Comparison of ENCODE assay signal across 8 cellular contexts in the genomic region with DNA sequence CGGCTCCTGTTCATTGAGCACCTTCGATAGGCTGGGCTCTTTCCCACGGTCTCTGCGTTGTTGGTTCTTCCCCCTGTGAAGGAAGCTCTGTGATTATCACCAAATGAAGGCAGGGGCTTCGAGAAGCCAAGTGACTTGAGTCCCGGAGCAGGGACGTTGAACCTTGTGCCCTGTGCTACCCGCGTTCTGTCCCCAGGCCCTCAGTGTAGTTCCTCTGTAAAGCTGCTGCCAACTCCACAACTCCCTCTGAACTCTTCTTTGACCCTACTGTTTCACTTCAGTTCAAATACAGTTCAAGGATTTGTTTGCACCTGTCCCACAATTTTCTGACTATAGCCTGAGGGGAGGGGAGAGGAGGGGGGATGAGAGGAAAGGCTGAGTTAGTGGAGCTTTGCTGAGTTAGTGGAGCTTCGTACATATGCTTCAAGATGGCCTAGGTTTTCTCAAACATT. TPM values are rescaled to one million over a fixed set of nuclear protein-coding genes. Genes with fewer than 3 reads are reported as not detected.
A peak's percentile ranks its signal among the peaks of the same experiment; 100 is the strongest.
DNase-seq lines count a peak whose midpoint lies in the region; ATAC-seq lines count a peak whose summit lies in the region.

No MANE protein-coding gene starts in this region.

- peak overlapping the region; percentile 91 for H3K27ac Mint-ChIP-seq in stimulated activated naive CD8-positive, alpha-beta T cell treated with anti-CD3 and anti-CD28 coated beads, Interleukin-15, Interleukin-2, amounts not matched to agents 100 ng/mL and 50 ng/mL, for 24 hours
- peak overlapping the region; percentile 95 for H3K27ac Mint-ChIP-seq in T-helper 17 cell

- H3K9me3 ChIP-seq in T-helper 17 cell (ENCODE audit: control insufficient read depth, low read length, poor library complexity, severe bottlenecking) = no peaks in the 10 kb centered on the region

- H3K4me1 Mint-ChIP-seq in stimulated activated naive CD8-positive, alpha-beta T cell treated with anti-CD3 and anti-CD28 coated beads, Interleukin-15, Interleukin-2, amounts not matched to agents 100 ng/mL and 50 ng/mL, for 24 hours (ENCODE audit: low read depth) = peaks cover 15% of the 10 kb centered on the region
- H3K4me1 Mint-ChIP-seq in T-helper 17 cell = peaks cover 9% of the 10 kb centered on the region

- no peak for ATAC-seq in stimulated activated naive CD8-positive, alpha-beta T cell treated with anti-CD3 and anti-CD28 coated beads, Interleukin-15, Interleukin-2, amounts not matched to agents 100 U/mL and 50 U/mL, for 24 hours
- ATAC-seq in T-helper 17 cell = no peak
- peak; percentile 1 for ATAC-seq in Right ventricle myocardium superior (ENCODE audit: poor library complexity)
- ATAC-seq in GM19455 (IDR thresholded peaks at IDR 0.05; ENCODE audit: unreplicated experiment) = no peak
- no peak for ATAC-seq in GM19467 (IDR thresholded peaks at IDR 0.05; ENCODE audit: unreplicated experiment)

- peaks cover 17% of the 10 kb centered on the region for H3K36me3 Mint-ChIP-seq in stimulated activated naive CD8-positive, alpha-beta T cell treated with anti-CD3 and anti-CD28 coated beads, Interleukin-15, Interleukin-2, amounts not matched to agents 100 ng/mL and 50 ng/mL, for 24 hours (ENCODE audit: low read depth)
- no peaks in the 10 kb centered on the region for H3K36me3 Mint-ChIP-seq in T-helper 17 cell (ENCODE audit: low read depth)

- peak overlapping the region; percentile 85 for H3K4me3 Mint-ChIP-seq in stimulated activated naive CD8-positive, alpha-beta T cell treated with anti-CD3 and anti-CD28 coated beads, Interleukin-15, Interleukin-2, amounts not matched to agents 100 ng/mL and 50 ng/mL, for 24 hours
- peak overlapping the region; percentile 93 for H3K4me3 Mint-ChIP-seq in T-helper 17 cell

- no peaks in the 10 kb centered on the region for H3K9me3 Mint-ChIP-seq in stimulated activated naive CD8-positive, alpha-beta T cell treated with anti-CD3 and anti-CD28 coated beads, Interleukin-15, Interleukin-2, amounts not matched to agents 100 ng/mL and 50 ng/mL, for 24 hours

- DNase-seq in stimulated activated naive CD8-positive, alpha-beta T cell treated with anti-CD3 and anti-CD28 coated beads, Interleukin-15, Interleukin-2, amounts not matched to agents 100 U/mL and 50 U/mL, for 24 hours = no peak
- no peak for DNase-seq in T-helper 17 cell
- DNase-seq in Right ventricle myocardium superior = no peak
- DNase-seq in skeletal muscle cell (ENCODE audit: low read depth) = no peak
- DNase-seq in retina = no peak

- H3K4me3 ChIP-seq in skeletal muscle cell (ENCODE audit: low read depth, low read length) = peak overlapping the region; percentile 60

- H3K27me3 Mint-ChIP-seq in stimulated activated naive CD8-positive, alpha-beta T cell treated with anti-CD3 and anti-CD28 coated beads, Interleukin-15, Interleukin-2, amounts not matched to agents 100 ng/mL and 50 ng/mL, for 24 hours = no peaks in the 10 kb centered on the region
- no peaks in the 10 kb centered on the region for H3K27me3 Mint-ChIP-seq in T-helper 17 cell

- intact Hi-C loops in Right ventricle myocardium superior (cut with DNase I) = loop anchor here (10.0 kb wide), 1 partner anchor 140 kb away; a partner anchor contains a TSS

RNA-seq across cellular contexts. Expression of a gene that starts 0.6 kb away (rescaled TPM):
- total RNA-seq in T-helper 17 cell = 10 to 100 TPM; 48.6 to 51.5 TPM
- total RNA-seq in Right ventricle myocardium superior = 10.8 TPM
